8 cellular contexts compared by ENCODE assay signal in the genomic region with DNA sequence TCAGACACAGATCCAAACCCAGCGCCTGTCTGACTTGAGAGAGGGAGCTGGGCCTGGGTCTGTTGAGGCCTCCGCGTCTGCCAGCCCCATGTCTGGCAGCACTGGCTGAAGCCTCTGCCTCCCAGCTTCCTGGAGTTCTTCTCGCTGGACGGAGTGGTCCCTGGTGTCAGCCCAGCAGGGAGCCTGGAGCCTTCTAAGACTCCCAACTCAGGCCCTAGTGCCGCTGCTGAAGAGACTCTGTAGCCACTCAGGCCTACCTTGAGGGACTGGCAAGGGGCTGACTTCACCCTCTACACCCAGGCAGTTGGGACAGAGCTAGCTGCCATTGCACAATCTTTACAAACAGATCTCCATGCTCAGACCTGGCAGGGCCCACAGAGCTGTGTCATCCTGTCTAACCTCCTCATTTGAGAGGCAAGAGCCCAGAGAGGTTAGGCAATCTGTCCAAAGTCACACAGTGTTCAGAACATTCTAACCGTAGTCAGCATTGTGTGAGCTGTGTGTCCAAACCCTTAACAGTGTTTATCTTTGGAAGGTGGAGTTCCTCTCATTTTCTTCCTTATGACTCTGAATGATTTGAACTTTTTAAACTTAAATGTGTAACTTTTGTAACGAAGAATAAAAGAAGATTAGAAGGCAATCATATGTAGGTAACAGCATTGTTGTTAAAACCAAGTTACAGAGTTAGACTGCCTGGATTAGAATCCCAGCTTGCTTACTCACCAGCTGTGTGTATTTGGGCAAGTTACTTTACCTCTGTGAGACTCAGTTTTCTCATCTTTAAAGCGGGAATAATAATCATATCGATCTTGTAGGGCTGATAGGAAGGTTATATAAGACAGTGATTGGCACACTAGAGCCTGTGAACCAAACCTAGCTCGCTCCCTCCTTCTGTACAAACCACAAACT. TPM values are rescaled to one million over a fixed set of nuclear protein-coding genes. Genes with fewer than 3 reads are reported as not detected.
DNase-seq lines count a peak whose midpoint lies in the region; ATAC-seq and TF ChIP-seq lines count a peak whose summit lies in the region.

No MANE protein-coding gene starts in this region.

- peaks cover 3% of the 10 kb centered on the region for H3F3A ChIP-seq in PC-3 (ENCODE audit: low read length, unreplicated experiment)

- H3K27ac ChIP-seq in CD8-positive, alpha-beta T cell (ENCODE audit: low read depth, low read length): no peak overlapping the region
- H3K27ac ChIP-seq in PC-3 (ENCODE audit: low read length) (peak overlapping the region; percentile 95), fibroblast of lung (ENCODE audit: insufficient read depth, low read length) (peak overlapping the region; percentile 23), trophoblast cell (ENCODE audit: low read depth, low read length) (no peak overlapping the region)

- H3K23ac ChIP-seq in trophoblast cell (ENCODE audit: low read length): no peak overlapping the region

- CTCF ChIA-PET in CD8-positive, alpha-beta T cell (lab: Charles Lee): interaction anchor here (0.6 to 7.2 kb wide), 7 partner anchors 10 to 184 kb away, joined by 3 to 75 read pairs (median 4); partner anchors contain the start of gene RPL26L1
- CTCF ChIA-PET in PC-3 (lab: Charles Lee): no interaction called here

- H2AFZ ChIP-seq in PC-3 (ENCODE audit: low read length): no peak overlapping the region
- no peak overlapping the region for H2AFZ ChIP-seq in fibroblast of lung (ENCODE audit: low read length)
- H2AFZ ChIP-seq in trophoblast cell (ENCODE audit: insufficient read depth, low read length, poor library complexity): no peak overlapping the region

- H3K27ac Mint-ChIP-seq in CD8-positive, alpha-beta T cell: peak overlapping the region; percentile 13

- no peak overlapping the region for H4K8ac ChIP-seq in trophoblast cell (ENCODE audit: low read depth, low read length)

- no peak overlapping the region for H2BK5ac ChIP-seq in trophoblast cell (ENCODE audit: low read depth, low read length, poor library complexity)

- H3K27me3 ChIP-seq in CD8-positive, alpha-beta T cell (ENCODE audit: insufficient read depth, low read length): no peaks in the 10 kb centered on the region
- H3K27me3 ChIP-seq in PC-3 (ENCODE audit: low read length) (no peaks in the 10 kb centered on the region), fibroblast of lung (ENCODE audit: control insufficient read depth, insufficient read depth, low read length) (no peaks in the 10 kb centered on the region), trophoblast cell (ENCODE audit: insufficient read depth, low read length) (no peaks in the 10 kb centered on the region)

- no CpG with 5 or more reads among the region's 11 CpGs for WGBS in trophoblast cell (ENCODE audit: extremely low coverage, insufficient coverage, insufficient read length)

- H3K4me2 ChIP-seq in PC-3 (ENCODE audit: low read length) (peak overlapping the region; percentile 9), fibroblast of lung (ENCODE audit: extremely low read depth, insufficient read depth, low read length) (no peak overlapping the region), trophoblast cell (ENCODE audit: low read length) (no peak overlapping the region)

- ATAC-seq in CD8-positive, alpha-beta T cell: no peak
- ATAC-seq in PC-3 (no peak), GM18498 (IDR thresholded peaks at IDR 0.05; ENCODE audit: unreplicated experiment) (no peak), GM19324 (IDR thresholded peaks at IDR 0.05; ENCODE audit: low FRiP score, unreplicated experiment) (no peak)

- no peaks in the 10 kb centered on the region for H3K27me3 Mint-ChIP-seq in CD8-positive, alpha-beta T cell (ENCODE audit: low read depth)

- no TSS peak for BruUV-seq in PC-3 (replicated peaks; lab: Mats Ljungman, UMichigan)

- H3K79me1 ChIP-seq in trophoblast cell (ENCODE audit: low read length): peaks cover 19% of the 10 kb centered on the region

- peak overlapping the region; percentile 7 for H2BK12ac ChIP-seq in trophoblast cell (ENCODE audit: low read length)

- H3K36me3 ChIP-seq in CD8-positive, alpha-beta T cell (ENCODE audit: insufficient read depth, low read length): no peaks in the 10 kb centered on the region
- H3K36me3 ChIP-seq in PC-3 (ENCODE audit: low read depth, low read length): no peaks in the 10 kb centered on the region
- H3K36me3 ChIP-seq in fibroblast of lung (ENCODE audit: control insufficient read depth, insufficient read depth, low read length): no peaks in the 10 kb centered on the region
- H3K36me3 ChIP-seq in trophoblast cell (ENCODE audit: control insufficient read depth in 1 of 2, insufficient read depth in 2 of 2, low read length in 2 of 2): no peaks in the 10 kb centered on the region

- H2BK120ac ChIP-seq in trophoblast cell (ENCODE audit: insufficient read depth, low read length, poor library complexity): no peak overlapping the region

- peaks cover 6% of the 10 kb centered on the region for H3K36me3 Mint-ChIP-seq in CD8-positive, alpha-beta T cell

- no peak for TF ChIP-seq CTCF in CD8-positive, alpha-beta T cell (IDR thresholded peaks at IDR 0.05)
- TF ChIP-seq CTCF in PC-3 (conservative IDR thresholded peaks at IDR 0.05; ENCODE audit: low read depth, low read length) (no peak), fibroblast of lung (conservative IDR thresholded peaks at IDR 0.05 in 1 of 2, IDR thresholded peaks at IDR 0.05 in 1 of 2; ENCODE audit: low read depth in 1 of 2, low read length in 2 of 2) (no peak)

- no peaks in the 10 kb centered on the region for H3K9me2 ChIP-seq in PC-3 (replicated peaks; ENCODE audit: low read length)

- H2AK5ac ChIP-seq in trophoblast cell (ENCODE audit: low read length): no peak overlapping the region

- no peak overlapping the region for H3K18ac ChIP-seq in trophoblast cell (ENCODE audit: low read length)

- peaks cover 44% of the 10 kb centered on the region for H3K4me1 Mint-ChIP-seq in CD8-positive, alpha-beta T cell (ENCODE audit: low read depth)

- H4K91ac ChIP-seq in trophoblast cell (ENCODE audit: low read depth, low read length): no peak overlapping the region

- H3K9me3 ChIP-seq in CD8-positive, alpha-beta T cell (ENCODE audit: low read length): no peaks in the 10 kb centered on the region
- no peaks in the 10 kb centered on the region for H3K9me3 ChIP-seq in PC-3 (ENCODE audit: low read length)
- no peaks in the 10 kb centered on the region for H3K9me3 ChIP-seq in fibroblast of lung (ENCODE audit: control insufficient read depth, insufficient read depth, low read depth, low read length)
- no peaks in the 10 kb centered on the region for H3K9me3 ChIP-seq in trophoblast cell (ENCODE audit: insufficient read depth, low read depth, low read length)

- H3K4me3 Mint-ChIP-seq in CD8-positive, alpha-beta T cell: no peak overlapping the region

- H3K4me3 ChIP-seq in CD8-positive, alpha-beta T cell (ENCODE audit: low read depth, low read length): no peak overlapping the region
- no peak overlapping the region for H3K4me3 ChIP-seq in PC-3 (ENCODE audit: low read length)
- H3K4me3 ChIP-seq in fibroblast of lung (replicated peaks in 1 of 4; ENCODE audit: control extremely low read depth in 1 of 4, insufficient read depth in 1 of 4, low read depth in 3 of 4, low read length in 4 of 4): no peak overlapping the region
- H3K4me3 ChIP-seq in trophoblast cell (ENCODE audit: low read depth, low read length): no peak overlapping the region

- intact Hi-C loops in CD8-positive, alpha-beta T cell (cut with DNase I, micrococcal nuclease): loop anchor here (2.0 to 10.0 kb wide), 4 partner anchors 157 to 1381 kb away; partner anchors contain the start of gene BNIP1 (in 1 of the 2)
- intact Hi-C loops in PC-3 (cut with micrococcal nuclease): loop anchor here (10.0 kb wide), 1 partner anchor 679 kb away; no protein-coding TSS in a partner anchor

- H4K20me1 ChIP-seq in PC-3 (ENCODE audit: low read length): no peaks in the 10 kb centered on the region
- no peaks in the 10 kb centered on the region for H4K20me1 ChIP-seq in fibroblast of lung (ENCODE audit: control insufficient read depth, extremely low read depth, insufficient read depth, low read length)

- H3K9me3 Mint-ChIP-seq in CD8-positive, alpha-beta T cell: no peaks in the 10 kb centered on the region

- H3K4ac ChIP-seq in trophoblast cell (ENCODE audit: low read depth, low read length): no peak overlapping the region

- H3K4me1 ChIP-seq in CD8-positive, alpha-beta T cell (ENCODE audit: insufficient read depth, low read length): peaks cover 29% of the 10 kb centered on the region
- H3K4me1 ChIP-seq in PC-3 (ENCODE audit: insufficient read depth, low read length): peaks cover 60% of the 10 kb centered on the region
- H3K4me1 ChIP-seq in fibroblast of lung (ENCODE audit: control insufficient read depth, extremely low read depth, insufficient read depth, low read length): peaks cover 36% of the 10 kb centered on the region
- peaks cover 0 to 2% of the 10 kb centered on the region in 2 experiments for H3K4me1 ChIP-seq in trophoblast cell (ENCODE audit: control insufficient read depth in 1 of 2, insufficient read depth in 2 of 2, low read length in 2 of 2)

- no peak overlapping the region for H3K14ac ChIP-seq in trophoblast cell (ENCODE audit: low read length)

- POLR2A ChIA-PET in CD8-positive, alpha-beta T cell (lab: Charles Lee): interaction anchor here (1.8 to 3.6 kb wide), 2 partner anchors 11 to 62 kb away, joined by 5 to 19 read pairs; no protein-coding TSS in a partner anchor
- POLR2A ChIA-PET in PC-3 (lab: Charles Lee; ENCODE audit: unreplicated experiment): no interaction called here

- H4K12ac ChIP-seq in trophoblast cell (ENCODE audit: low read depth, low read length): no peak overlapping the region

- DNase-seq in CD8-positive, alpha-beta T cell: no peak
- DNase-seq in PC-3: peak; percentile 74
- peak; percentile 66 to 95 for DNase-seq in fibroblast of lung (ENCODE audit: low read depth in 2 of 2)
- peak; percentile 97 to 98 for DNase-seq in trophoblast cell
- DNase-seq in NCI-H1417 (lab: John Stamatoyannopoulos, UW): no peak
- DNase-seq in NCI-H146 treated with DMSO at 0.1 percent for 48 hours (lab: John Stamatoyannopoulos, UW; ENCODE audit: unreplicated experiment): no peak

- peaks cover 4% of the 10 kb centered on the region for H3K79me2 ChIP-seq in PC-3 (ENCODE audit: low read length)
- H3K79me2 ChIP-seq in fibroblast of lung (ENCODE audit: control insufficient read depth, insufficient read depth, low read length): peaks cover 3% of the 10 kb centered on the region
- H3K79me2 ChIP-seq in trophoblast cell (ENCODE audit: control insufficient read depth, insufficient read depth, low read length, poor library complexity): peaks cover 6% of the 10 kb centered on the region

- H3K9ac ChIP-seq in PC-3 (ENCODE audit: low read length) (peak overlapping the region; percentile 60), fibroblast of lung (ENCODE audit: insufficient read depth, low read length) (no peak overlapping the region), trophoblast cell (ENCODE audit: low read length) (no peak overlapping the region)

RNA-seq across cellular contexts. Expression of gene DUSP1, which starts 4.6 kb away (rescaled TPM):
- 100 to 1,000 TPM; 745 to 767 TPM for total RNA-seq in CD8-positive, alpha-beta T cell
- total RNA-seq in PC-3 (2014; rRNA removed) (522 and 586 TPM in 2 replicates), fibroblast of lung (56.5 and 148 TPM in 2 replicates)
- polyA plus RNA-seq in fibroblast of lung: 121 and 291 TPM in 2 replicates
- 89.4 and 192 TPM in 2 replicates for polyA plus RNA-seq in fibroblast of lung (2012)
- polyA minus RNA-seq in fibroblast of lung (ENCODE audit: low replicate concordance): 200 and 307 TPM in 2 replicates
- 12.0 and 12.4 TPM in 2 replicates for polyA plus RNA-seq in trophoblast cell (2013)

RNA-seq across cellular contexts. Expression of gene ERGIC1, which starts 58.5 kb away (rescaled TPM):
- 10 to 100 TPM; 61.0 to 61.2 TPM for total RNA-seq in CD8-positive, alpha-beta T cell
- total RNA-seq in PC-3 (2014; rRNA removed) (124 and 148 TPM in 2 replicates), fibroblast of lung (70.9 and 113 TPM in 2 replicates)
- 168 and 171 TPM in 2 replicates for polyA plus RNA-seq in fibroblast of lung
- 173 and 195 TPM in 2 replicates for polyA plus RNA-seq in fibroblast of lung (2012)
- polyA minus RNA-seq in fibroblast of lung (ENCODE audit: low replicate concordance): 269 and 362 TPM in 2 replicates
- 53.9 and 54.4 TPM in 2 replicates for polyA plus RNA-seq in trophoblast cell (2013)

Comparison
In these comparisons a context has a peak if more than half of its experiments do, and no peak if none do; other contexts are left out.
1. DNase-seq: peak in PC-3 (single experiment), fibroblast of lung (2 of 2) and trophoblast cell (2 of 2); none in CD8-positive, alpha-beta T cell (0 of 7), NCI-H1417 (0 of 3) and NCI-H146 treated with DMSO at 0.1 percent for 48 hours (single experiment).
2. H3K27ac ChIP-seq: peak in PC-3 (single experiment) and fibroblast of lung (single experiment); none in CD8-positive, alpha-beta T cell (single experiment) and trophoblast cell (single experiment).